Comparison of ENCODE assay signal across 9 cellular contexts in the genomic region with DNA sequence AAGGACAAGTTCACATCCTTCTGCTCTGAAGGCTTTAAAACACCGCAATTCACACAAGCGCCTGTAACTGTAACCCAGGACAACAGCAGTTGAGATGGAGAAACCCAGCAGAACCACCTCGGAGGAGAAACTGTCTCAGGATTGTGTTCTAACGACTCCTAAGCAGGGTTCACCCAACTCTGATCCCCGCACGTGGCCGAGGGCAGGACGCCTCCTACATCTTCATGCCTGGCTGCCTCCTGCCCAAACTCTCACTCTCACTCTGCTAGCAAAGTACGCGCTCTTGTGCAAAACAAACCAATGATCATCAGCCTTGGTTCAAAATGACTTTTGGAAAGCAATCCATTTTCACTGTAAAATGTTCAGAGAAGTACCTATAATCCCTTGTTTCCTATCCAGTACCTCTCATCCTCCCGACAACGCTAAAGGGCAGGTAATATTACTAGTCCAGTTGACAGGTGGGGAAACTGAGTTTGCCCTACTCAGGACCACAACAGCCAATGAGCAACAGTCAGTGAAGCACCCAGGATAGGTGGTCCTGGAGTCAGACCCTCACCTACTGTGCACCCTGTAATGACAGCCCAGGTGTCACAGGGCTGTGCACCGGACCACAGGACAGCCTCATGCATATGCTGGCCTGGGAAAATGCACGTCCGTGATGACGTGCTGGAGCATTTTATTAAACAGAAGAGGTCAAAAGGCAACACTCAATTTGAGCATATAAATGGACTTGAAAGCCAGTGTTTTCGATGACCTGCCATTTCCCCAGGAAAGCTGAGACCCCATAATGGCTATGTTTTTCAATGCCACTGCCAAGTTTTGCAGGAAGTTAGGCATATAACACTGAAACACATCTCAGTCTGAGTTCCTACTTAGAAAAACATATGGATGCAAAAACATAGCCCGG. TPM values are rescaled to one million over a fixed set of nuclear protein-coding genes. Genes with fewer than 3 reads are reported as not detected.
DNase-seq lines count a peak whose midpoint lies in the region; TF ChIP-seq lines count a peak whose summit lies in the region.
"Had no signal": no experiment of that assay in that cellular context is flagged by ENCODE, and none has a peak within 500 bp of the region (broad histone marks: within the 10 kb centered on the region; RNA-seq: fewer than 3 reads in every experiment).

No MANE protein-coding gene starts in this region.

- peak overlapping the region; percentile 80 for H3K27ac Mint-ChIP-seq in activated T-cell treated with anti-CD3 and anti-CD28 coated beads, Interleukin-2, amount 50 U/mL, for 24 hours
- H3K27ac Mint-ChIP-seq: neural progenitor cell had no signal

- no peak for TF ChIP-seq POLR2A in suprapubic skin (IDR thresholded peaks at IDR 0.05)

- no peaks in the 10 kb centered on the region for H3K27me3 ChIP-seq in suprapubic skin
- H3K27me3 ChIP-seq: neural progenitor cell had no signal

- WGBS in suprapubic skin = 78% methylated on average over 18 of the region's 18 CpGs

- POLR2A ChIA-PET in RWPE1 (lab: Yijun Ruan, JAX; ENCODE audit: low non-redundant PET) = no interaction called here

- H3K4me3 ChIP-seq in suprapubic skin = no peak overlapping the region
- H3K4me3 ChIP-seq: neural progenitor cell had no signal

- no peaks in the 10 kb centered on the region for H3K36me3 ChIP-seq in suprapubic skin
- H3K36me3 ChIP-seq: neural progenitor cell had no signal

- H3K27me3 Mint-ChIP-seq in activated T-cell treated with anti-CD3 and anti-CD28 coated beads, Interleukin-2, amount 50 U/mL, for 24 hours = no peaks in the 10 kb centered on the region

- TF ChIP-seq CTCF in RWPE1 (conservative IDR thresholded peaks at IDR 0.05; ENCODE audit: low read depth) = no peak
- TF ChIP-seq CTCF in suprapubic skin (IDR thresholded peaks at IDR 0.05) = no peak

- H3K9me3 Mint-ChIP-seq in activated T-cell treated with anti-CD3 and anti-CD28 coated beads, Interleukin-2, amount 50 U/mL, for 24 hours = peaks cover 5% of the 10 kb centered on the region
- H3K9me3 Mint-ChIP-seq: neural progenitor cell had no signal

- no peak for DNase-seq in activated T-cell treated with anti-CD3 and anti-CD28 coated beads, Interleukin-2, amount 50 U/mL, for 24 hours
- DNase-seq in activated T-cell treated with anti-CD3 and anti-CD28 coated beads, Interleukin-2, amount 50 U/mL, for 48 hours = no peak
- DNase-seq in RWPE1 (ENCODE audit: low spot score) (no peak), glomerular endothelial cell (ENCODE audit: extremely low read depth, low read depth, low spot score) (peak; percentile 93), suprapubic skin (ENCODE audit: low spot score in 2 of 2) (no peak), NCI-H2029 (lab: John Stamatoyannopoulos, UW) (no peak), midbrain (lab: John Stamatoyannopoulos, UW) (no peak), SW480 (ENCODE audit: low spot score) (no peak)

- TF ChIP-seq EP300 in suprapubic skin (IDR thresholded peaks at IDR 0.05) = no peak

- peaks cover 29% of the 10 kb centered on the region for H3K36me3 Mint-ChIP-seq in activated T-cell treated with anti-CD3 and anti-CD28 coated beads, Interleukin-2, amount 50 U/mL, for 24 hours (ENCODE audit: low read depth)

- H3K27ac ChIP-seq in RWPE1 (peak overlapping the region; percentile 39), suprapubic skin (peak overlapping the region; percentile 29)
- H3K27ac ChIP-seq: neural progenitor cell had no signal

- CTCF ChIA-PET in RWPE1 (lab: Yijun Ruan, JAX) = interaction anchor here (0.6 to 0.7 kb wide), 2 partner anchors 17 to 41 kb away, joined by 3 to 4 read pairs; no protein-coding TSS in a partner anchor

- H3K4me3 Mint-ChIP-seq in activated T-cell treated with anti-CD3 and anti-CD28 coated beads, Interleukin-2, amount 50 U/mL, for 24 hours = no peak overlapping the region
- H3K4me3 Mint-ChIP-seq: neural progenitor cell had no signal

- peaks cover 38% of the 10 kb centered on the region for H3K4me1 ChIP-seq in suprapubic skin

- peaks cover 62% of the 10 kb centered on the region for H3K4me1 Mint-ChIP-seq in activated T-cell treated with anti-CD3 and anti-CD28 coated beads, Interleukin-2, amount 50 U/mL, for 24 hours (ENCODE audit: low read depth)

- no peaks in the 10 kb centered on the region for H3K9me3 ChIP-seq in suprapubic skin

RNA-seq across cellular contexts. Expression of gene EPS15L1, which starts 25.4 kb away (rescaled TPM):
- total RNA-seq in glomerular endothelial cell = 25.0 and 33.1 TPM in 2 replicates
- 10 to 100 TPM; 27.3 to 59.2 (median 33.4) TPM for total RNA-seq in suprapubic skin

RNA-seq across cellular contexts. Expression of gene CALR3, which starts 49.6 kb away (rescaled TPM):
- total RNA-seq in glomerular endothelial cell (not detected in 2 replicates), suprapubic skin (not detected)

RNA-seq across cellular contexts. Expression of gene C19orf44, which starts 49.8 kb away (rescaled TPM):
- 4.1 and 4.3 TPM in 2 replicates for total RNA-seq in glomerular endothelial cell
- total RNA-seq in suprapubic skin = 1 to 10 TPM; 2.7 to 7.4 (median 6.5) TPM
